Comparison of ENCODE assay signal across 15 cellular contexts in genomic region chr9:133687856-133688761, GRCh38. TPM values are rescaled to one million over a fixed set of nuclear protein-coding genes. Genes with fewer than 3 reads are reported as not detected.
"Had no signal": no experiment of that assay in that cellular context is flagged by ENCODE, and none has a peak within 500 bp of the region (broad histone marks: within the 10 kb centered on the region; RNA-seq: fewer than 3 reads in every experiment).

No MANE protein-coding gene starts in this region.

- H3K27ac Mint-ChIP-seq: activated naive CD4-positive, alpha-beta T cell treated with anti-CD3 and anti-CD28 coated beads for 36 hours; dendritic cell treated with granulocyte-macrophage colony-stimulating factor and Interleukin-4, amounts not matched to agents 40 ng/mL and 50 ng/mL, for 4 days; natural killer cell treated with Interleukin-12 subunit alpha and Interleukin-12 subunit beta and Interleukin-15 and Interleukin-18, amount 100 ng/mL, for 72 hours; T-helper 2 cell treated with Interferon-gamma antibody and Interleukin-4, amounts not matched to agents 5 μg/mL and 100 μg/mL, for 36 hours had no signal

- H3K4me3 ChIP-seq: stomach, vagina had no signal

- H3K27me3 Mint-ChIP-seq: dendritic cell treated with granulocyte-macrophage colony-stimulating factor and Interleukin-4, amounts not matched to agents 40 ng/mL and 50 ng/mL, for 4 days; natural killer cell treated with Interleukin-12 subunit alpha and Interleukin-12 subunit beta and Interleukin-15 and Interleukin-18, amount 100 ng/mL, for 72 hours had no signal

- ATAC-seq: natural killer cell treated with Interleukin-12 subunit alpha and Interleukin-12 subunit beta and Interleukin-15 and Interleukin-18, amount 100 ng/mL, for 72 hours had no signal

- DNase-seq: activated CD4-positive, alpha-beta T cell treated with anti-CD3 and anti-CD28 coated beads for 4 hours; activated CD8-positive, alpha-beta memory T cell treated with anti-CD3 and anti-CD28 coated beads for 24 hours; activated naive CD4-positive, alpha-beta T cell treated with anti-CD3 and anti-CD28 coated beads for 36 hours; hypothalamus; mammary epithelial cell; stimulated activated CD4-positive, alpha-beta T cell treated with anti-CD3 and anti-CD28 coated beads, Interleukin-15, amount 100 ng/mL, for 24 hours; stimulated activated CD4-positive, alpha-beta T cell treated with anti-CD3 and anti-CD28 coated beads, Interleukin-4, amount 100 ng/mL, for 4 hours; stomach had no signal

- H3K9me3 Mint-ChIP-seq: activated naive CD4-positive, alpha-beta T cell treated with anti-CD3 and anti-CD28 coated beads for 36 hours; dendritic cell treated with granulocyte-macrophage colony-stimulating factor and Interleukin-4, amounts not matched to agents 40 ng/mL and 50 ng/mL, for 4 days; natural killer cell treated with Interleukin-12 subunit alpha and Interleukin-12 subunit beta and Interleukin-15 and Interleukin-18, amount 100 ng/mL, for 72 hours; T-helper 2 cell treated with Interferon-gamma antibody and Interleukin-4, amounts not matched to agents 5 μg/mL and 100 μg/mL, for 36 hours had no signal

- H3K9me3 ChIP-seq: stomach, vagina had no signal

- H3K27me3 ChIP-seq: stomach, vagina had no signal

- H3K27ac ChIP-seq: stomach, vagina had no signal

- H3K36me3 Mint-ChIP-seq: brain; natural killer cell treated with Interleukin-12 subunit alpha and Interleukin-12 subunit beta and Interleukin-15 and Interleukin-18, amount 100 ng/mL, for 72 hours had no signal

- H3K4me3 Mint-ChIP-seq: activated naive CD4-positive, alpha-beta T cell treated with anti-CD3 and anti-CD28 coated beads for 36 hours; brain; dendritic cell treated with granulocyte-macrophage colony-stimulating factor and Interleukin-4, amounts not matched to agents 40 ng/mL and 50 ng/mL, for 4 days; natural killer cell treated with Interleukin-12 subunit alpha and Interleukin-12 subunit beta and Interleukin-15 and Interleukin-18, amount 100 ng/mL, for 72 hours; T-helper 2 cell treated with Interferon-gamma antibody and Interleukin-4, amounts not matched to agents 5 μg/mL and 100 μg/mL, for 36 hours had no signal

- H3K36me3 ChIP-seq: stomach, vagina had no signal

RNA-seq across cellular contexts. Expression of gene DBH, which starts 51.9 kb away (rescaled TPM):
- total RNA-seq: activated naive CD4-positive, alpha-beta T cell treated with anti-CD3 and anti-CD28 coated beads for 36 hours; epithelial cell of proximal tubule; mammary epithelial cell; natural killer cell treated with Interleukin-12 subunit alpha and Interleukin-12 subunit beta and Interleukin-15 and Interleukin-18, amount 100 ng/mL, for 72 hours; osteoblast had no signal
